Comparison of ENCODE assay signal across 9 cellular contexts in the genomic region with DNA sequence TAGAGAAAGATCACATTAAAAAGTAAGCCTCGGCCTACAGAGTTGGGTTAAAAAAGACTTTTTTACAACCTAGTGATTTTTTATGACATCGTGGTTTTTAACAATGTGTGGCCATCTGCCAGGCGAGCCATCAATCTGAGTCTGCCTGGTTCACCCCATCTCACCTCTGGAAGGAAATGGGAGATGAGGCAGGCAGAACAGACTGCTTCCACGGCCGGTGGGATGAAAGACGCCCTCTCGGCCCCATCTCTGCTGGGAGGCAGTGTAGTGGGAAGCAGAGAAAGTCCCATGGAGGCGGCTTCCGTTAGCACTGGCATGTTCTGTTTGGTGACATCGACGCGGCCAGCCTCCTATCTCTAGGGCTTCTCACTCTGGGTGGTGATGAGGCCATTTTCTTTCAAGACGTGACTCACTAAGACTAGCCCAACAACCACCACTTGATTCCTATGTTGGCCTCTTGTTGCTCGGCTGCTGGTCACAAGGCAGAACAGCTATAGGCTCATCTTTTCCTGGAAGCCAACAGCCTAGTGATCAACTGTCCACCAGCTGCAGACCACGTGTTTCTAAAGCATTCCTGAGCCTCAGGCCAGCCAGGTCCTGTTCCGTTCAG.
DNase-seq lines count a peak whose midpoint lies in the region; ATAC-seq, FAIRE-seq and TF ChIP-seq lines count a peak whose summit lies in the region.
"Had no signal": no experiment of that assay in that cellular context is flagged by ENCODE, and none has a peak within 500 bp of the region (broad histone marks: within the 10 kb centered on the region; RNA-seq: fewer than 3 reads in every experiment).

No MANE protein-coding gene starts in this region.

- peak overlapping the region; percentile 98 for H3K27ac Mint-ChIP-seq in HFFc6
- no peak overlapping the region for H3K27ac Mint-ChIP-seq in Calu3 (ENCODE audit: unreplicated experiment)
- no peak overlapping the region for H3K27ac Mint-ChIP-seq in activated CD8-positive, alpha-beta memory T cell treated with anti-CD3 and anti-CD28 coated beads, Interleukin-2, amount 10 ng/mL, durations not matched to agents 7 days and 5 days

- no peaks in the 10 kb centered on the region for H3K9me3 ChIP-seq in ascending aorta
- H3K9me3 ChIP-seq in hepatocyte (ENCODE audit: low read depth), result no peaks in the 10 kb centered on the region

- H3K4me2 ChIP-seq in hepatocyte, result peak overlapping the region; percentile 29

- no peak for TF ChIP-seq CTCF in HFFc6 (IDR thresholded peaks at IDR 0.05)
- TF ChIP-seq CTCF in ascending aorta (IDR thresholded peaks at IDR 0.05), result no peak
- no peak for TF ChIP-seq CTCF in hepatocyte (IDR thresholded peaks at IDR 0.05; ENCODE audit: poor library complexity)
- no peak for TF ChIP-seq CTCF in Calu3 (IDR thresholded peaks at IDR 0.05; ENCODE audit: unreplicated experiment)

- no peaks in the 10 kb centered on the region for H3K27me3 ChIP-seq in ascending aorta
- no peaks in the 10 kb centered on the region for H3K27me3 ChIP-seq in hepatocyte

- BruUV-seq in Calu3 (replicated peaks; lab: Mats Ljungman, UMichigan), result no TSS peak

- no peak for TF ChIP-seq POLR2A in GM12891 (IDR thresholded peaks at IDR 0.05; ENCODE audit: low read depth, low read length)

- ATAC-seq in activated CD8-positive, alpha-beta memory T cell treated with anti-CD3 and anti-CD28 coated beads, Interleukin-2, amount 10 ng/mL, durations not matched to agents 7 days and 5 days, result no peak

- H3K4me1 ChIP-seq in ascending aorta, result peaks cover 0 to 25% of the 10 kb centered on the region in 2 donors
- H3K4me1 ChIP-seq in hepatocyte (ENCODE audit: insufficient read depth), result peaks cover 55% of the 10 kb centered on the region

- DNase-seq in HFFc6, result peak; percentile 99
- no peak for DNase-seq in ascending aorta (ENCODE audit: low spot score in 2 of 2)
- DNase-seq in hepatocyte (ENCODE audit: low spot score), result peak; percentile 49
- peak; percentile 84 for DNase-seq in stromal cell of bone marrow (ENCODE audit: low read depth)
- DNase-seq in Calu3, result no peak
- no peak for DNase-seq in GM12891 (ENCODE audit: insufficient read length, low spot score)
- no peak for DNase-seq in NCI-H82 (lab: John Stamatoyannopoulos, UW)
- no peak for DNase-seq in activated CD8-positive, alpha-beta memory T cell treated with anti-CD3 and anti-CD28 coated beads, Interleukin-2, amount 10 ng/mL, durations not matched to agents 7 days and 5 days
- DNase-seq: activated CD4-positive, CD25-positive, alpha-beta regulatory T cell had no signal

- peak overlapping the region; percentile 74 to 77 for H3K27ac ChIP-seq in ascending aorta
- peak overlapping the region; percentile 61 for H3K27ac ChIP-seq in hepatocyte

- no peaks in the 10 kb centered on the region for H3K9me2 ChIP-seq in hepatocyte (replicated peaks; ENCODE audit: insufficient read depth)

- CTCF ChIA-PET in Calu3 (lab: Charles Lee), result no interaction called here
- CTCF ChIA-PET in activated CD8-positive, alpha-beta memory T cell treated with anti-CD3 and anti-CD28 coated beads, Interleukin-2, amount 10 ng/mL, durations not matched to agents 7 days and 5 days (lab: Charles Lee), result no interaction called here

- no peaks in the 10 kb centered on the region for H4K20me1 ChIP-seq in hepatocyte (ENCODE audit: insufficient read depth, poor library complexity, severe bottlenecking)

- peak overlapping the region; percentile 83 for H3K4me3 Mint-ChIP-seq in HFFc6
- H3K4me3 Mint-ChIP-seq in Calu3 (ENCODE audit: low read depth, unreplicated experiment), result no peak overlapping the region
- no peak overlapping the region for H3K4me3 Mint-ChIP-seq in activated CD8-positive, alpha-beta memory T cell treated with anti-CD3 and anti-CD28 coated beads, Interleukin-2, amount 10 ng/mL, durations not matched to agents 7 days and 5 days

- H3K36me3 ChIP-seq in ascending aorta (peaks cover 0 to 7% of the 10 kb centered on the region in 2 donors), hepatocyte (replicated peaks; ENCODE audit: insufficient read depth, low read depth) (no peaks in the 10 kb centered on the region)

- H3K9me3 Mint-ChIP-seq in HFFc6 (peaks cover 4% of the 10 kb centered on the region), Calu3 (ENCODE audit: low read depth, unreplicated experiment) (no peaks in the 10 kb centered on the region)
- no peaks in the 10 kb centered on the region for H3K9me3 Mint-ChIP-seq in activated CD8-positive, alpha-beta memory T cell treated with anti-CD3 and anti-CD28 coated beads, Interleukin-2, amount 10 ng/mL, durations not matched to agents 7 days and 5 days (ENCODE audit: low read depth)

- WGBS in hepatocyte (ENCODE audit: low lambda C conversion rate, missing lambda C conversion rate), result 65% methylated on average over 16 of the region's 16 CpGs

- H3K36me3 Mint-ChIP-seq in HFFc6 (ENCODE audit: low read depth), result peaks cover 47% of the 10 kb centered on the region
- H3K36me3 Mint-ChIP-seq in Calu3 (ENCODE audit: insufficient read depth, unreplicated experiment), result peaks cover 14% of the 10 kb centered on the region
- H3K36me3 Mint-ChIP-seq in activated CD8-positive, alpha-beta memory T cell treated with anti-CD3 and anti-CD28 coated beads, Interleukin-2, amount 10 ng/mL, durations not matched to agents 7 days and 5 days, result peaks cover 1% of the 10 kb centered on the region

- intact Hi-C loops in ascending aorta (cut with DNase I) (loop anchor here (10.0 kb wide), 1 partner anchor 304 kb away; the partner anchor contains the start of gene TRIO), Calu3 (cut with micrococcal nuclease; ENCODE audit: unreplicated experiment) (no loop called here)

- FAIRE-seq in GM12891 (lab: Jason Lieb, UNC), result no peak

- no peak overlapping the region for H3K4me3 ChIP-seq in ascending aorta
- no peak overlapping the region for H3K4me3 ChIP-seq in hepatocyte

- H2AFZ ChIP-seq in hepatocyte, result no peak overlapping the region

- H3K4me1 Mint-ChIP-seq in HFFc6 (ENCODE audit: low read depth), result peaks cover 100% of the 10 kb centered on the region
- H3K4me1 Mint-ChIP-seq in Calu3 (ENCODE audit: low read depth, unreplicated experiment), result no peaks in the 10 kb centered on the region
- peaks cover 19% of the 10 kb centered on the region for H3K4me1 Mint-ChIP-seq in activated CD8-positive, alpha-beta memory T cell treated with anti-CD3 and anti-CD28 coated beads, Interleukin-2, amount 10 ng/mL, durations not matched to agents 7 days and 5 days

- peaks cover 28% of the 10 kb centered on the region for H3K79me2 ChIP-seq in hepatocyte

- peaks cover 24% of the 10 kb centered on the region for H3K27me3 Mint-ChIP-seq in HFFc6 (ENCODE audit: insufficient read depth)
- no peaks in the 10 kb centered on the region for H3K27me3 Mint-ChIP-seq in Calu3 (ENCODE audit: unreplicated experiment)
- peaks cover 8% of the 10 kb centered on the region for H3K27me3 Mint-ChIP-seq in activated CD8-positive, alpha-beta memory T cell treated with anti-CD3 and anti-CD28 coated beads, Interleukin-2, amount 10 ng/mL, durations not matched to agents 7 days and 5 days

TF ChIP-seq in GM12891, 5 proteins besides CTCF, POLR2A, EP300 and RAD21:
- TF ChIP-seq PAX5 (IDR thresholded peaks at IDR 0.05; ENCODE audit: insufficient read depth, low read length, severe bottlenecking), result no peak
- TF ChIP-seq POLR2AphosphoS5 (IDR thresholded peaks at IDR 0.05; ENCODE audit: low read depth, low read length), result no peak
- TF ChIP-seq POU2F2 (IDR thresholded peaks at IDR 0.05; ENCODE audit: low read depth, low read length), result no peak
TF ChIP-seq in GM12891: peak in this region for 0.

Comparison
In these comparisons a context has a peak if more than half of its experiments do, and no peak if none do; other contexts are left out.
1. DNase-seq: peak in HFFc6 (single experiment), hepatocyte (single experiment) and stromal cell of bone marrow (single experiment); none in ascending aorta (0 of 2), Calu3 (single experiment), GM12891 (single experiment), NCI-H82 (single experiment) and activated CD8-positive, alpha-beta memory T cell treated with anti-CD3 and anti-CD28 coated beads, Interleukin-2, amount 10 ng/mL, durations not matched to agents 7 days and 5 days (single experiment).